Comparison of ENCODE assay signal across 15 cellular contexts in the genomic region with DNA sequence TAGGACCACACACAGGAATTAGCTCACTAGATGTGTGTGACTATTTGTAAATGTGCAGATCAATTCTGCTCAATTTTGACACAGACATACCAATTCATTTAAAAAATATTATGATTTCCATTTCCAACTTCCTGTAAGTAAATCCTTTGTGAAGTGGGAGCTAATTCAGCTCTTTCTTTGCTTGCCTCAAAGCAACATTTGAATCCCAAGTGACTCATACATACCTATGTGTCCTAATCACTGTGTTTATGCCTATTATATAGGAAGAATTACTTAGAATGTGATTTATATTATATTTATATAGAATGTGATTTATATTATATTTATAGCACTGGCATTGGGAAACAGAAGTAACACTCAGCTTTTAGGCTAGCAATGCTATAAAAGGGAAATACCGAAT.
DNase-seq lines count a peak whose midpoint lies in the region; ATAC-seq and TF ChIP-seq lines count a peak whose summit lies in the region.
"Had no signal": no experiment of that assay in that cellular context is flagged by ENCODE, and none has a peak within 500 bp of the region (broad histone marks: within the 10 kb centered on the region; RNA-seq: fewer than 3 reads in every experiment).

No MANE protein-coding gene starts in this region.

- DNase-seq in HCT116 (ENCODE audit: low read depth, low spot score) = peak; percentile 10
- DNase-seq in fibroblast of lung (ENCODE audit: low read depth in 2 of 2) = peak; percentile 72 to 84
- peak; percentile 51 for DNase-seq in pulmonary artery endothelial cell (ENCODE audit: low read depth, low spot score)
- no peak for DNase-seq in DMS153 treated with DMSO at 0.1 percent for 48 hours (lab: John Stamatoyannopoulos, UW; ENCODE audit: unreplicated experiment)
- DNase-seq in activated gamma-delta T cell (lab: John Stamatoyannopoulos, UW) = no peak
- DNase-seq in cerebellar cortex (ENCODE audit: low spot score) = no peak
- DNase-seq in Kasumi-1 (lab: John Stamatoyannopoulos, UW) = no peak
- DNase-seq: activated CD4-positive, alpha-beta memory T cell treated with anti-CD3 and anti-CD28 coated beads, Interleukin-2, amount 10 ng/mL, durations not matched to agents 7 days and 5 days; activated gamma-delta T cell treated with Interleukin-2 at 50 U/mL for 16 hours; CD4-positive, alpha-beta T cell; gastrocnemius medialis; T-helper 9 cell had no signal

- H3K9me3 ChIP-seq in HCT116 (ENCODE audit: control insufficient read depth in 1 of 2, insufficient read depth in 1 of 2, low read depth in 1 of 2, low read length in 2 of 2) (no peaks in the 10 kb centered on the region), fibroblast of lung (ENCODE audit: control insufficient read depth, insufficient read depth, low read depth, low read length) (no peaks in the 10 kb centered on the region)
- H3K9me3 ChIP-seq: gastrocnemius medialis, suprapubic skin had no signal

- TF ChIP-seq CTCF in HCT116 (IDR thresholded peaks at IDR 0.05 in 2 of 3, conservative IDR thresholded peaks at IDR 0.05 in 1 of 3; ENCODE audit: borderline replicate concordance in 1 of 3, insufficient read depth in 1 of 3, low read depth in 2 of 3, low read length in 2 of 3) (no peak), fibroblast of lung (conservative IDR thresholded peaks at IDR 0.05 in 1 of 2, IDR thresholded peaks at IDR 0.05 in 1 of 2; ENCODE audit: low read depth in 1 of 2, low read length in 2 of 2) (no peak)

- CTCF ChIA-PET in HCT116 (lab: Charles Lee) = interaction anchor here (1.4 kb wide), 1 partner anchor 11 kb away, joined by 3 read pairs; no protein-coding TSS in a partner anchor

- H3K9ac ChIP-seq in HCT116 (ENCODE audit: low read length) = no peak overlapping the region
- no peak overlapping the region for H3K9ac ChIP-seq in fibroblast of lung (ENCODE audit: insufficient read depth, low read length)

- intact Hi-C loops in HCT116 (cut with micrococcal nuclease) = no loop called here

- no peaks in the 10 kb centered on the region for H3K9me2 ChIP-seq in HCT116 (ENCODE audit: insufficient read depth)

- no peak for TF ChIP-seq RAD21 in HCT116 (IDR thresholded peaks at IDR 0.05; ENCODE audit: low read depth)

- H3K79me2 ChIP-seq in HCT116 (ENCODE audit: insufficient read depth, low read length) (no peaks in the 10 kb centered on the region), fibroblast of lung (ENCODE audit: control insufficient read depth, insufficient read depth, low read length) (no peaks in the 10 kb centered on the region)

- H3K27ac ChIP-seq in HCT116 (ENCODE audit: low read depth, low read length) (no peak overlapping the region; the same call in 1 of the 2 replicates), fibroblast of lung (ENCODE audit: insufficient read depth, low read length) (no peak overlapping the region)
- H3K27ac ChIP-seq: gastrocnemius medialis, suprapubic skin had no signal

- H3K4me1 ChIP-seq in HCT116 (ENCODE audit: control insufficient read depth in 1 of 2, insufficient read depth in 2 of 2, low read length in 2 of 2) (peaks cover 10 to 25% of the 10 kb centered on the region in 2 experiments), fibroblast of lung (ENCODE audit: control insufficient read depth, extremely low read depth, insufficient read depth, low read length) (peaks cover 5% of the 10 kb centered on the region)
- H3K4me1 ChIP-seq: gastrocnemius medialis had no signal

- H3K27me3 ChIP-seq in HCT116 (ENCODE audit: insufficient read depth, low read length) = no peaks in the 10 kb centered on the region
- no peaks in the 10 kb centered on the region for H3K27me3 ChIP-seq in fibroblast of lung (ENCODE audit: control insufficient read depth, insufficient read depth, low read length)
- H3K27me3 ChIP-seq: gastrocnemius medialis, suprapubic skin had no signal

- POLR2A ChIA-PET in HCT116 (lab: Charles Lee) = interaction anchor here (1.0 kb wide), 1 partner anchor 13 kb away, joined by 3 read pairs; no protein-coding TSS in a partner anchor

- H2AFZ ChIP-seq in HCT116 (ENCODE audit: low read depth, low read length, poor library complexity, severe bottlenecking) = no peak overlapping the region
- no peak overlapping the region for H2AFZ ChIP-seq in fibroblast of lung (ENCODE audit: low read length)

- no peak; the same call in 1 of the 2 replicates for ATAC-seq in HCT116
- peak; percentile 89 for ATAC-seq in SK-N-SH treated with all-trans-retinoic acid at 6 μM for 48 hours
- ATAC-seq: gastrocnemius medialis; natural killer cell treated with Interleukin-12 subunit alpha and Interleukin-12 subunit beta and Interleukin-15 and Interleukin-18, amount 100 ng/mL, for 72 hours had no signal

- H3K4me2 ChIP-seq in HCT116 (ENCODE audit: low read length) (peak overlapping the region; percentile 1; the same call in 1 of the 2 replicates), fibroblast of lung (ENCODE audit: extremely low read depth, insufficient read depth, low read length) (no peak overlapping the region)

- H3K36me3 ChIP-seq in HCT116 (ENCODE audit: control insufficient read depth in 1 of 2, insufficient read depth in 2 of 2, low read length in 2 of 2) = peaks cover 17 to 19% of the 10 kb centered on the region in 2 experiments
- no peaks in the 10 kb centered on the region for H3K36me3 ChIP-seq in fibroblast of lung (ENCODE audit: control insufficient read depth, insufficient read depth, low read length)

- RAD21 ChIA-PET in HCT116 (lab: Charles Lee; ENCODE audit: low non-redundant PET in 1 of 2, low total read pairs in 2 of 2, uncharacterized antibody in 2 of 2, unreplicated experiment in 2 of 2) = no interaction called here

- TF ChIP-seq POLR2A in HCT116 (IDR thresholded peaks at IDR 0.05; ENCODE audit: borderline replicate concordance, extremely low read depth, insufficient read depth, insufficient read length) = no peak

- no peak overlapping the region for H3K4me3 ChIP-seq in HCT116 (replicated peaks in 1 of 2; ENCODE audit: low read depth in 1 of 2, low read length in 2 of 2)
- H3K4me3 ChIP-seq in fibroblast of lung (replicated peaks in 1 of 4; ENCODE audit: control extremely low read depth in 1 of 4, insufficient read depth in 1 of 4, low read depth in 3 of 4, low read length in 4 of 4) = no peak overlapping the region
- H3K4me3 ChIP-seq: gastrocnemius medialis, suprapubic skin had no signal

- no TSS peak for BruUV-seq in HCT116 (replicated peaks; lab: Mats Ljungman, UMichigan)

- no peaks in the 10 kb centered on the region for H4K20me1 ChIP-seq in HCT116 (ENCODE audit: insufficient read depth)
- H4K20me1 ChIP-seq in fibroblast of lung (ENCODE audit: control insufficient read depth, extremely low read depth, insufficient read depth, low read length) = no peaks in the 10 kb centered on the region

TF ChIP-seq in HCT116, 20 proteins besides CTCF, POLR2A, EP300 and RAD21:
- TF ChIP-seq, protein P1, sequence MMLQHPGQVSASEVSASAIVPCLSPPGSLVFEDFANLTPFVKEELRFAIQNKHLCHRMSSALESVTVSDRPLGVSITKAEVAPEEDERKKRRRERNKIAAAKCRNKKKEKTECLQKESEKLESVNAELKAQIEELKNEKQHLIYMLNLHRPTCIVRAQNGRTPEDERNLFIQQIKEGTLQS (IDR thresholded peaks at IDR 0.05) = no peak
- TF ChIP-seq CEBPB (IDR thresholded peaks at IDR 0.05; ENCODE audit: low read depth) = no peak
- TF ChIP-seq TCF7L2 (IDR thresholded peaks at IDR 0.05; ENCODE audit: borderline replicate concordance, extremely low read depth, insufficient read depth, insufficient read length) = no peak
- peak; percentile 36 for TF ChIP-seq FOSL1 (IDR thresholded peaks at IDR 0.05; ENCODE audit: low read depth)
- no peak for TF ChIP-seq ZNF274 (IDR thresholded peaks at IDR 0.05; ENCODE audit: low read depth, low read length)

TF ChIP-seq in SK-N-SH treated with all-trans-retinoic acid at 6 μM for 48 hours, 23 proteins besides CTCF, POLR2A, EP300 and RAD21 (continues in another document):
- TF ChIP-seq, protein P2, sequence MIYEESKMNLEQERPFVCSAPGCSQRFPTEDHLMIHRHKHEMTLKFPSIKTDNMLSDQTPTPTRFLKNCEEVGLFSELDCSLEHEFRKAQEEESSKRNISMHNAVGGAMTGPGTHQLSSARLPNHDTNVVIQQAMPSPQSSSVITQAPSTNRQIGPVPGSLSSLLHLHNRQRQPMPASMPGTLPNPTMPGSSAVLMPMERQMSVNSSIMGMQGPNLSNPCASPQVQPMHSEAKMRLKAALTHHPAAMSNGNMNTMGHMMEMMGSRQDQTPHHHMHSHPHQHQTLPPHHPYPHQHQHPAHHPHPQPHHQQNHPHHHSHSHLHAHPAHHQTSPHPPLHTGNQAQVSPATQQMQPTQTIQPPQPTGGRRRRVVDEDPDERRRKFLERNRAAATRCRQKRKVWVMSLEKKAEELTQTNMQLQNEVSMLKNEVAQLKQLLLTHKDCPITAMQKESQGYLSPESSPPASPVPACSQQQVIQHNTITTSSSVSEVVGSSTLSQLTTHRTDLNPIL (CRISPR knock-in tag; IDR thresholded peaks at IDR 0.05; ENCODE audit: low read depth) = 0 out of 2 replicates have a peak, but pooled peaks have one; percentile 22
- TF ChIP-seq BACH2 (CRISPR knock-in tag; IDR thresholded peaks at IDR 0.05; ENCODE audit: borderline replicate concordance) (no peak), ZNF565 (CRISPR knock-in tag; conservative IDR thresholded peaks at IDR 0.05; ENCODE audit: low read depth) (no peak), ZFP3 (CRISPR knock-in tag; IDR thresholded peaks at IDR 0.05) (no peak)
- TF ChIP-seq, protein P3, sequence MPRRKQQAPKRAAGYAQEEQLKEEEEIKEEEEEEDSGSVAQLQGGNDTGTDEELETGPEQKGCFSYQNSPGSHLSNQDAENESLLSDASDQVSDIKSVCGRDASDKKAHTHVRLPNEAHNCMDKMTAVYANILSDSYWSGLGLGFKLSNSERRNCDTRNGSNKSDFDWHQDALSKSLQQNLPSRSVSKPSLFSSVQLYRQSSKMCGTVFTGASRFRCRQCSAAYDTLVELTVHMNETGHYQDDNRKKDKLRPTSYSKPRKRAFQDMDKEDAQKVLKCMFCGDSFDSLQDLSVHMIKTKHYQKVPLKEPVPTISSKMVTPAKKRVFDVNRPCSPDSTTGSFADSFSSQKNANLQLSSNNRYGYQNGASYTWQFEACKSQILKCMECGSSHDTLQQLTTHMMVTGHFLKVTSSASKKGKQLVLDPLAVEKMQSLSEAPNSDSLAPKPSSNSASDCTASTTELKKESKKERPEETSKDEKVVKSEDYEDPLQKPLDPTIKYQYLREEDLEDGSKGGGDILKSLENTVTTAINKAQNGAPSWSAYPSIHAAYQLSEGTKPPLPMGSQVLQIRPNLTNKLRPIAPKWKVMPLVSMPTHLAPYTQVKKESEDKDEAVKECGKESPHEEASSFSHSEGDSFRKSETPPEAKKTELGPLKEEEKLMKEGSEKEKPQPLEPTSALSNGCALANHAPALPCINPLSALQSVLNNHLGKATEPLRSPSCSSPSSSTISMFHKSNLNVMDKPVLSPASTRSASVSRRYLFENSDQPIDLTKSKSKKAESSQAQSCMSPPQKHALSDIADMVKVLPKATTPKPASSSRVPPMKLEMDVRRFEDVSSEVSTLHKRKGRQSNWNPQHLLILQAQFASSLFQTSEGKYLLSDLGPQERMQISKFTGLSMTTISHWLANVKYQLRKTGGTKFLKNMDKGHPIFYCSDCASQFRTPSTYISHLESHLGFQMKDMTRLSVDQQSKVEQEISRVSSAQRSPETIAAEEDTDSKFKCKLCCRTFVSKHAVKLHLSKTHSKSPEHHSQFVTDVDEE (CRISPR knock-in tag; IDR thresholded peaks at IDR 0.05) = no peak

Comparison
In these comparisons a context has a peak if more than half of its experiments do, and no peak if none do; other contexts are left out.
1. DNase-seq: peak in HCT116 (single experiment), fibroblast of lung (2 of 2) and pulmonary artery endothelial cell (single experiment); none in DMS153 treated with DMSO at 0.1 percent for 48 hours (single experiment), activated gamma-delta T cell (single experiment), cerebellar cortex (single experiment) and Kasumi-1 (0 of 2).